Comparison of ENCODE assay signal across 27 cellular contexts in the genomic region with DNA sequence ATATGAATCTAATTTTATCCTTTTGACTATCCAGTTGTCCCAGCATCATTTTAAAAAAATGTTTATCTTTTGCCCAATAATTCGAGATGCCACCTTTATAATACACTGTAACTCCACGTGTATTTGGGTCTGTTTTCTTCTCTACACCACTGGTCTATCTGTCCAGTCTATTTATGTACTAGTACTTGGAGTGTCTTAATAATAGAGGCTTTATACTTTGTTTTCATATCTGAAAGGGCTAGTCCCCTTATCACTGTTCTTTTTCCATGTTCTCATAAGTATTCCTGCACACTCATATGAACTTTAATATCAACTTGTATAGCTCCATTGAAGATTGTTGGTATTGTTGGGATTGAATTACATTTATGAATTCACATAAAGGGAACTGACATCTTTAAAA.
"Had no signal": no experiment of that assay in that cellular context is flagged by ENCODE, and none has a peak within 500 bp of the region (broad histone marks: within the 10 kb centered on the region; RNA-seq: fewer than 3 reads in every experiment).

No MANE protein-coding gene starts in this region.

- H3K36me3 ChIP-seq: neural progenitor cell, ovary, right lobe of liver, sigmoid colon, stomach, thoracic aorta, thyroid gland, tibial nerve, upper lobe of left lung had no signal

- H3K36me3 Mint-ChIP-seq: neural progenitor cell; stimulated activated effector memory CD8-positive, alpha-beta T cell treated with anti-CD3 and anti-CD28 coated beads, Interleukin-12 subunit alpha, Interleukin-12 subunit beta, amount 100 ng/mL, for 72 hours; stimulated activated naive B cell treated with anti-CD40 and anti-IgM and Interleukin-4, amounts not matched to agents 10 μg/mL and 1 μg/mL and 100 μg/mL, for 72 hours had no signal

- H3K27me3 ChIP-seq: neural progenitor cell, ovary, right lobe of liver, sigmoid colon, stomach, thyroid gland, tibial nerve, upper lobe of left lung had no signal

- H3K4me1 ChIP-seq: parathyroid adenoma, psoas muscle, right lobe of liver, sigmoid colon, stomach, thyroid gland, tibial nerve, upper lobe of left lung had no signal

- ATAC-seq: naive thymus-derived CD4-positive, alpha-beta T cell; natural killer cell; psoas muscle; right lobe of liver; stimulated activated effector memory CD8-positive, alpha-beta T cell treated with anti-CD3 and anti-CD28 coated beads, Interleukin-12 subunit alpha, Interleukin-12 subunit beta, amount 100 ng/mL, for 72 hours; stimulated activated naive B cell treated with anti-CD40 and anti-IgM and Interleukin-4, amounts not matched to agents 10 μg/mL and 1 μg/mL and 100 μg/mL, for 72 hours had no signal

- H3K4me1 Mint-ChIP-seq: naive thymus-derived CD4-positive, alpha-beta T cell; natural killer cell; nephron; neural progenitor cell; stimulated activated effector memory CD8-positive, alpha-beta T cell treated with anti-CD3 and anti-CD28 coated beads, Interleukin-12 subunit alpha, Interleukin-12 subunit beta, amount 100 ng/mL, for 72 hours; stimulated activated naive B cell treated with anti-CD40 and anti-IgM and Interleukin-4, amounts not matched to agents 10 μg/mL and 1 μg/mL and 100 μg/mL, for 72 hours had no signal

- H3K4me3 Mint-ChIP-seq: naive thymus-derived CD4-positive, alpha-beta T cell; natural killer cell; nephron; neural progenitor cell; stimulated activated effector memory CD8-positive, alpha-beta T cell treated with anti-CD3 and anti-CD28 coated beads, Interleukin-12 subunit alpha, Interleukin-12 subunit beta, amount 100 ng/mL, for 72 hours; stimulated activated naive B cell treated with anti-CD40 and anti-IgM and Interleukin-4, amounts not matched to agents 10 μg/mL and 1 μg/mL and 100 μg/mL, for 72 hours; stimulated activated naive CD8-positive, alpha-beta T cell treated with anti-CD3 and anti-CD28 coated beads, Interleukin-15, Interleukin-2, amounts not matched to agents 100 ng/mL and 50 ng/mL, for 24 hours had no signal

- H3K27ac ChIP-seq: neural progenitor cell, ovary, parathyroid adenoma, psoas muscle, right lobe of liver, sigmoid colon, stomach, thoracic aorta, thyroid gland, tibial nerve, upper lobe of left lung had no signal

- H3K27ac Mint-ChIP-seq: naive thymus-derived CD4-positive, alpha-beta T cell; natural killer cell; nephron; neural progenitor cell; progenitor cell of endocrine pancreas; stimulated activated effector memory CD8-positive, alpha-beta T cell treated with anti-CD3 and anti-CD28 coated beads, Interleukin-12 subunit alpha, Interleukin-12 subunit beta, amount 100 ng/mL, for 72 hours; stimulated activated naive B cell treated with anti-CD40 and anti-IgM and Interleukin-4, amounts not matched to agents 10 μg/mL and 1 μg/mL and 100 μg/mL, for 72 hours; stimulated activated naive CD8-positive, alpha-beta T cell treated with anti-CD3 and anti-CD28 coated beads, Interleukin-15, Interleukin-2, amounts not matched to agents 100 ng/mL and 50 ng/mL, for 24 hours had no signal

- H3K9me3 ChIP-seq: ovary, psoas muscle, right lobe of liver, sigmoid colon, thoracic aorta, thyroid gland had no signal

- FAIRE-seq: urothelium cell line had no signal

- H3K4me3 ChIP-seq: neural progenitor cell, ovary, psoas muscle, right lobe of liver, sigmoid colon, stomach, thoracic aorta, thyroid gland, tibial nerve, upper lobe of left lung had no signal

- H3K9me3 Mint-ChIP-seq: nephron; neural progenitor cell; stimulated activated effector memory CD8-positive, alpha-beta T cell treated with anti-CD3 and anti-CD28 coated beads, Interleukin-12 subunit alpha, Interleukin-12 subunit beta, amount 100 ng/mL, for 72 hours; stimulated activated naive B cell treated with anti-CD40 and anti-IgM and Interleukin-4, amounts not matched to agents 10 μg/mL and 1 μg/mL and 100 μg/mL, for 72 hours; stimulated activated naive CD8-positive, alpha-beta T cell treated with anti-CD3 and anti-CD28 coated beads, Interleukin-15, Interleukin-2, amounts not matched to agents 100 ng/mL and 50 ng/mL, for 24 hours had no signal

- DNase-seq: naive thymus-derived CD4-positive, alpha-beta T cell; natural killer cell; occipital lobe; ovary; posterior cingulate gyrus; psoas muscle; right lobe of liver; sigmoid colon; small intestine; stimulated activated CD4-positive, alpha-beta T cell treated with anti-CD3 and anti-CD28 coated beads, Interleukin-15, amount 100 ng/mL, for 24 hours; stimulated activated CD4-positive, alpha-beta T cell treated with anti-CD3 and anti-CD28 coated beads, Interleukin-2, amount 100 ng/mL, for 24 hours; stimulated activated CD4-positive, alpha-beta T cell treated with anti-CD3 and anti-CD28 coated beads, Interleukin-2, amount 100 ng/mL, for 48 hours; stimulated activated CD4-positive, alpha-beta T cell treated with anti-CD3 and anti-CD28 coated beads, Interleukin-4, amount 100 ng/mL, for 24 hours; stimulated activated naive B cell treated with anti-CD40 and anti-IgM and Interleukin-4, amounts not matched to agents 10 μg/mL and 1 μg/mL and 100 μg/mL, for 72 hours; stimulated activated naive CD4-positive, alpha-beta T cell treated with Interleukin-2 at 50 U/mL for 16 hours; stomach; thyroid gland; upper lobe of left lung had no signal
